Comparison of ENCODE assay signal across 11 cellular contexts in the genomic region with DNA sequence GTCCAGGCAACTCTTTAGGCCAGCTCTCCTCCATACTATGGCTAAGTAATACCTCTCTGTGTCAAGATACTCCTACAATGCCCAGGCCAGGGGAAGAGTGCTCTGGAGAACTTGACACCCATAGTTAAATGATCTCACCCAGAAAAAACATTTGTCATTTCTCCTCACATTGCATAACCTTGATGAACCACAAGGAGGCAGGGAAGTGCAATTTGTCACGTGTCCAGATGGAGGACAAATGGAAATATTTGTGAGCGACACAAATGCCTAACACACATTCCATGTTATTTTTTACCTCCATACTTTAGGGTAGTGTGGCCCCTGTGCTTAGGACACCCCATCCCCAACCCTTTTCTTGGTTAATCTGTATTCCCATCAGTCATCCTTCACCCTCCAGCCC.
A peak's percentile ranks its signal among the peaks of the same experiment; 100 is the strongest.
DNase-seq lines count a peak whose midpoint lies in the region; ATAC-seq, FAIRE-seq and TF ChIP-seq lines count a peak whose summit lies in the region.
"Had no signal": no experiment of that assay in that cellular context is flagged by ENCODE, and none has a peak within 500 bp of the region (broad histone marks: within the 10 kb centered on the region; RNA-seq: fewer than 3 reads in every experiment).

No MANE protein-coding gene starts in this region.

- no peaks in the 10 kb centered on the region for H3K36me3 ChIP-seq in GM23248 (ENCODE audit: low read depth)
- no peaks in the 10 kb centered on the region for H3K36me3 ChIP-seq in H1 (ENCODE audit: control insufficient read depth in 2 of 4, insufficient read depth in 4 of 4, low read length in 3 of 4)
- H3K36me3 ChIP-seq in osteoblast (ENCODE audit: insufficient read depth, low read length) = no peaks in the 10 kb centered on the region
- H3K36me3 ChIP-seq in mesenchymal stem cell (ENCODE audit: control insufficient read depth in 1 of 2, insufficient read depth in 2 of 2, low read depth in 1 of 2, low read length in 2 of 2) = no peaks in the 10 kb centered on the region
- H3K36me3 ChIP-seq: neutrophil had no signal

- H2BK120ac ChIP-seq in H1 (replicated peaks; ENCODE audit: low read depth, low read length) = no peak overlapping the region
- no peak overlapping the region for H2BK120ac ChIP-seq in mesenchymal stem cell (ENCODE audit: low read depth, low read length)

- WGBS in GM23248 (ENCODE audit: low coverage in 1 of 2, low lambda C conversion rate in 2 of 2, missing lambda C conversion rate in 2 of 2), 2 experiments = 65 to 70% methylated on average over 2 of the region's 2 CpGs
- 65% methylated on average over 2 of the region's 2 CpGs; no CpG with 5 or more reads in 1 of the 2 experiments for WGBS in H1 (ENCODE audit: extremely low coverage in 1 of 2, insufficient coverage in 1 of 2, insufficient read length in 1 of 2, insufficient replicate concordance in 2 of 2, low coverage in 1 of 2, low lambda C conversion rate in 2 of 2, missing lambda C conversion rate in 1 of 2), 2 experiments
- WGBS in mesenchymal stem cell = 67% methylated on average over 2 of the region's 2 CpGs

- ATAC-seq in GM19351 (IDR thresholded peaks at IDR 0.05; ENCODE audit: unreplicated experiment) = no peak
- ATAC-seq: activated CD4-positive, alpha-beta T cell treated with anti-CD3 and anti-CD28 coated beads for 36 hours had no signal

- peak; percentile 94 for FAIRE-seq in H1 (lab: Jason Lieb, UNC)

- TF ChIP-seq RAD21 in H1 (IDR thresholded peaks at IDR 0.05 in 1 of 2, conservative IDR thresholded peaks at IDR 0.05 in 1 of 2; ENCODE audit: low read depth in 2 of 2, low read length in 2 of 2) = peak; percentile 44 to 62

- H3K9me2 ChIP-seq in GM23248 (ENCODE audit: insufficient read depth) = no peaks in the 10 kb centered on the region

- H4K8ac ChIP-seq in H1 (ENCODE audit: extremely low read depth, insufficient read depth, low read length) = no peak overlapping the region
- no peak overlapping the region for H4K8ac ChIP-seq in mesenchymal stem cell (ENCODE audit: low read length)

- H3K4me2 ChIP-seq in GM23248 (ENCODE audit: unreplicated experiment) (no peak overlapping the region), H1 (ENCODE audit: insufficient read depth in 1 of 2, low read depth in 2 of 2, low read length in 2 of 2) (no peak overlapping the region), osteoblast (ENCODE audit: insufficient read depth, low read length) (no peak overlapping the region), mesenchymal stem cell (ENCODE audit: low read length, poor library complexity, severe bottlenecking) (no peak overlapping the region)

- intact Hi-C loops in posterior vena cava (cut with DNase I) = no loop called here

- H3K27ac ChIP-seq in GM23248 = no peak overlapping the region
- no peak overlapping the region for H3K27ac ChIP-seq in H1 (ENCODE audit: low read depth, low read length)
- no peak overlapping the region for H3K27ac ChIP-seq in osteoblast (ENCODE audit: low read depth, low read length)
- no peak overlapping the region for H3K27ac ChIP-seq in mesenchymal stem cell (ENCODE audit: low read length, poor library complexity, severe bottlenecking)
- H3K27ac ChIP-seq: neutrophil had no signal

- POLR2A ChIA-PET in H1 (lab: Charles Lee; ENCODE audit: partially characterized antibody) = no interaction called here

- H3K14ac ChIP-seq in H1 (ENCODE audit: insufficient read length) = no peak overlapping the region
- H3K14ac ChIP-seq in mesenchymal stem cell (ENCODE audit: low read length in 2 of 2) = no peak overlapping the region

- H2BK12ac ChIP-seq in H1 (ENCODE audit: low read depth, low read length) (0 out of 2 replicates have a peak overlapping the region, but pooled peaks have one; percentile 13), mesenchymal stem cell (ENCODE audit: low read length in 2 of 2) (no peak overlapping the region)

- no peak overlapping the region for H4K5ac ChIP-seq in H1 (ENCODE audit: insufficient read length, low read depth, low read length)

- H3K79me1 ChIP-seq in H1 (ENCODE audit: low read depth, low read length) (no peaks in the 10 kb centered on the region), mesenchymal stem cell (replicated peaks; ENCODE audit: low read length, poor library complexity, severe bottlenecking) (no peaks in the 10 kb centered on the region)

- H2BK5ac ChIP-seq in H1 (ENCODE audit: low read depth, low read length) (no peak overlapping the region), mesenchymal stem cell (ENCODE audit: low read depth, low read length, poor library complexity, severe bottlenecking) (no peak overlapping the region)

- H3K23ac ChIP-seq in H1 (ENCODE audit: insufficient read length) (no peak overlapping the region), mesenchymal stem cell (ENCODE audit: low read length in 2 of 2) (no peak overlapping the region)

- no peak overlapping the region for H3K56ac ChIP-seq in H1 (replicated peaks; ENCODE audit: insufficient read length, low read depth, low read length)

- H3F3A ChIP-seq in GM23248 (ENCODE audit: insufficient read depth) = no peaks in the 10 kb centered on the region

- no peak overlapping the region for H2AFZ ChIP-seq in GM23248
- no peak overlapping the region for H2AFZ ChIP-seq in H1 (ENCODE audit: low read length)
- H2AFZ ChIP-seq in osteoblast (ENCODE audit: low read length) = no peak overlapping the region
- no peak overlapping the region for H2AFZ ChIP-seq in mesenchymal stem cell (ENCODE audit: low read depth, low read length)

- no peak overlapping the region for H4K91ac ChIP-seq in H1 (replicated peaks; ENCODE audit: insufficient read length, low read length)
- no peak overlapping the region for H4K91ac ChIP-seq in mesenchymal stem cell (ENCODE audit: low read length)

- H2AK5ac ChIP-seq in H1 (ENCODE audit: low read depth, low read length) (no peak overlapping the region), mesenchymal stem cell (ENCODE audit: low read length, severe bottlenecking) (no peak overlapping the region)

- peak in 2 of 3 experiments; percentile 50 to 77; a peak in 3 of 4 replicates for TF ChIP-seq CTCF in H1 (IDR thresholded peaks at IDR 0.05; ENCODE audit: control extremely low read depth in 1 of 3, insufficient read depth in 1 of 3, low read depth in 1 of 3, low read length in 3 of 3)
- TF ChIP-seq CTCF in osteoblast (IDR thresholded peaks at IDR 0.05; ENCODE audit: extremely low read depth, low read depth, low read length) = peak; percentile 45

- H3K27me3 ChIP-seq in GM23248 (replicated peaks; ENCODE audit: insufficient read depth) = no peaks in the 10 kb centered on the region
- H3K27me3 ChIP-seq in H1 (replicated peaks in 1 of 4; ENCODE audit: control insufficient read depth in 3 of 4, extremely low read depth in 1 of 4, insufficient read depth in 3 of 4, low read length in 3 of 4) = no peaks in the 10 kb centered on the region
- no peaks in the 10 kb centered on the region for H3K27me3 ChIP-seq in osteoblast (ENCODE audit: insufficient read depth, low read length)
- peaks cover 0 to 6% of the 10 kb centered on the region in 2 experiments for H3K27me3 ChIP-seq in mesenchymal stem cell (ENCODE audit: control insufficient read depth in 1 of 2, insufficient read depth in 1 of 2, low read length in 2 of 2)
- H3K27me3 ChIP-seq: neutrophil had no signal

- in situ Hi-C loops in GM23248 (cut with MboI) = no loop called here

- H3K18ac ChIP-seq in H1 (ENCODE audit: extremely low read depth, low read length) (no peak overlapping the region), mesenchymal stem cell (ENCODE audit: low read depth in 1 of 2, low read length in 2 of 2) (no peak overlapping the region)

- no peak overlapping the region for H2BK20ac ChIP-seq in H1 (ENCODE audit: low read length)

- H2BK15ac ChIP-seq in H1 (ENCODE audit: low read length) (peak overlapping the region; percentile 46; the same call in 1 of the 2 replicates), mesenchymal stem cell (ENCODE audit: low read depth, poor library complexity, severe bottlenecking) (no peak overlapping the region)

- TF ChIP-seq POLR2A in H1 (IDR thresholded peaks at IDR 0.05; ENCODE audit: control extremely low read depth in 1 of 2, low read depth in 2 of 2, low read length in 2 of 2) = no peak

- H3K4ac ChIP-seq in H1 (replicated peaks; ENCODE audit: insufficient read length, low read depth, low read length) (no peak overlapping the region), mesenchymal stem cell (ENCODE audit: low read depth in 1 of 2, low read length in 2 of 2) (no peak overlapping the region)

- H3K4me1 ChIP-seq in GM23248 (ENCODE audit: insufficient read depth) (peaks cover 7% of the 10 kb centered on the region; the same call in 1 of the 2 replicates), H1 (replicated peaks in 1 of 4; ENCODE audit: control insufficient read depth in 3 of 4, insufficient read depth in 4 of 4, low read length in 3 of 4) (peaks cover 0 to 10% (median 3%) of the 10 kb centered on the region in 4 experiments; a peak in 4 of 7 replicates), osteoblast (ENCODE audit: insufficient read depth, low read length) (peaks cover 7% of the 10 kb centered on the region), mesenchymal stem cell (ENCODE audit: control insufficient read depth, insufficient read depth, low read depth, low read length) (peaks cover 1% of the 10 kb centered on the region)

- no peak for TF ChIP-seq EP300 in H1 (IDR thresholded peaks at IDR 0.05; ENCODE audit: borderline replicate concordance in 1 of 2, low read depth in 2 of 2, low read length in 2 of 2)

- H3K9me3 ChIP-seq in GM23248 (ENCODE audit: low read depth) (no peaks in the 10 kb centered on the region), H1 (ENCODE audit: insufficient read depth in 2 of 2, low read depth in 1 of 2, low read length in 1 of 2) (no peaks in the 10 kb centered on the region), osteoblast (ENCODE audit: low read depth, low read length) (no peaks in the 10 kb centered on the region), mesenchymal stem cell (ENCODE audit: control insufficient read depth, low read length) (no peaks in the 10 kb centered on the region)
- H3K9me3 ChIP-seq: neutrophil had no signal

- H3K4me3 ChIP-seq in GM23248 (no peak overlapping the region), H1 (ENCODE audit: extremely low read depth in 1 of 4, insufficient read depth in 2 of 4, low read depth in 3 of 4, low read length in 4 of 4) (no peak overlapping the region), osteoblast (ENCODE audit: insufficient read depth, low read length) (no peak overlapping the region), mesenchymal stem cell (ENCODE audit: insufficient read depth in 1 of 2, low read depth in 1 of 2, low read length in 2 of 2) (no peak overlapping the region)

- peak; percentile 14 for DNase-seq in GM23248
- peak; percentile 67 for DNase-seq in MV-4-11 (lab: John Stamatoyannopoulos, UW)
- DNase-seq in H1 (ENCODE audit: low read depth in 1 of 2, low spot score in 2 of 2) = no peak
- DNase-seq in osteoblast (ENCODE audit: insufficient read length, low spot score, missing footprints) = peak; percentile 46
- DNase-seq in posterior vena cava (ENCODE audit: low spot score) = no peak
- DNase-seq in mesenchymal stem cell = no peak
- DNase-seq: activated CD4-positive, alpha-beta T cell treated with anti-CD3 and anti-CD28 coated beads for 36 hours; head of caudate nucleus; NCI-H774 had no signal

- H3K79me2 ChIP-seq in GM23248 (ENCODE audit: insufficient read depth) (no peaks in the 10 kb centered on the region), H1 (ENCODE audit: control insufficient read depth in 1 of 2, insufficient read depth in 2 of 2, low read length in 2 of 2) (peaks cover 0 to 73% of the 10 kb centered on the region in 2 experiments; a peak in 2 of 4 replicates), osteoblast (ENCODE audit: insufficient read depth, low read length) (no peaks in the 10 kb centered on the region)

- no peaks in the 10 kb centered on the region for H4K20me1 ChIP-seq in GM23248 (ENCODE audit: insufficient read depth)
- no peaks in the 10 kb centered on the region for H4K20me1 ChIP-seq in H1 (replicated peaks in 1 of 2; ENCODE audit: control insufficient read depth in 1 of 2, insufficient read depth in 2 of 2, low read length in 2 of 2)
- no peaks in the 10 kb centered on the region for H4K20me1 ChIP-seq in osteoblast (ENCODE audit: insufficient read depth, low read length)

- H3K9ac ChIP-seq in GM23248 = no peak overlapping the region
- no peak overlapping the region for H3K9ac ChIP-seq in H1 (replicated peaks in 1 of 4; ENCODE audit: extremely low read depth in 1 of 4, low read depth in 3 of 4, low read length in 3 of 4)
- no peak overlapping the region for H3K9ac ChIP-seq in mesenchymal stem cell (ENCODE audit: low read length)

- H3K23me2 ChIP-seq in H1 (ENCODE audit: low read depth, low read length) = no peaks in the 10 kb centered on the region

- CTCF ChIA-PET in H1 (lab: Charles Lee; ENCODE audit: partially characterized antibody) = interaction anchor here (0.6 to 5.7 kb wide), 15 partner anchors 8 to 84 kb away, joined by 3 to 48 read pairs (median 4); no protein-coding TSS in a partner anchor

Comparison
In these comparisons a context has a peak if more than half of its experiments do, and no peak if none do; other contexts are left out.
1. DNase-seq: peak in GM23248 (single experiment), MV-4-11 (single experiment) and osteoblast (single experiment); none in H1 (0 of 2), posterior vena cava (single experiment) and mesenchymal stem cell (single experiment).